ENCODE assay signal across 22 cellular contexts in the genomic region with DNA sequence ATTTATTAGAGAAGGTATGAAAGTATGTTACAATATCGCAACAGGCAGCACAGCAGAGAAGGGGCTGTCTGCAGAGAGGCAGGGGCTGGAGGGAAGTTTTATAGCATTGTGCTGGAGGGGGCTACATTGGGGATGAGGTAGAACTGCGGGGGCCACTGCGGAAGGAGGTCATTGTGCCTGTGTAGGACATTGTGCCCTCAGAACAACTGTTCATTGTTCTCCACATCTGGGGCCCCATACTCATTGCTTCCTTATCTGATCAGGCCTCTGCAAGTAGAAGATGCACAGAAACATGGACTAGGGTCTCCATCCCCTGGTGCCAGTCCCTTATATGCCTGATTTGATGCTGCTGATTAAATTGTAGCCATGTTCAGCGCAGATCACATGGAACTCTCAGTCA.
"Had no signal": no experiment of that assay in that cellular context is flagged by ENCODE, and none has a peak within 500 bp of the region (broad histone marks: within the 10 kb centered on the region; RNA-seq: fewer than 3 reads in every experiment).

No MANE protein-coding gene starts in this region.

- H3K9me3 ChIP-seq: heart left ventricle, neutrophil, SJSA1, testis had no signal

- FAIRE-seq: small intestine had no signal

- DNase-seq: activated CD4-positive, alpha-beta T cell treated with anti-CD3 and anti-CD28 coated beads for 1 hour; activated CD4-positive, alpha-beta T cell treated with anti-CD3 and anti-CD28 coated beads, Interleukin-2, amount 50 U/mL, for 4 hours; activated naive CD4-positive, alpha-beta T cell treated with anti-CD3 and anti-CD28 coated beads, Interleukin-2, amount 50 U/mL, for 16 hours; effector CD8-positive, alpha-beta T cell; foreskin melanocyte; heart left ventricle; immature natural killer cell; left colon; naive B cell; small intestine; stimulated activated CD4-positive, alpha-beta T cell treated with anti-CD3 and anti-CD28 coated beads, Interleukin-4, amount 100 ng/mL, for 4 hours; stimulated activated CD8-positive, alpha-beta memory T cell treated with anti-CD3 and anti-CD28 coated beads, Interleukin-4, amount 100 ng/mL, for 48 hours; stimulated activated naive CD8-positive, alpha-beta T cell treated with anti-CD3 and anti-CD28 coated beads, Interleukin-15, Interleukin-2, amounts not matched to agents 100 U/mL and 50 U/mL, for 24 hours; testis had no signal

- H3K4me1 ChIP-seq: heart left ventricle, parathyroid adenoma, SJSA1, testis had no signal

- H3K9ac ChIP-seq: parathyroid adenoma had no signal

- ATAC-seq: heart left ventricle, left colon had no signal

- H3K4me3 ChIP-seq: cardiac muscle cell, coronary artery, heart left ventricle, lung, SJSA1, testis had no signal

- H3K36me3 ChIP-seq: SJSA1 had no signal

- H3K27me3 ChIP-seq: cardiac muscle cell, heart left ventricle, neutrophil, SJSA1, testis had no signal

- H3K27ac ChIP-seq: cardiac muscle cell, coronary artery, epithelial cell of prostate, heart left ventricle, neutrophil, parathyroid adenoma, SJSA1, testis, VCaP had no signal
